ENCODE assay signal across 9 cellular contexts in genomic region chr2:193695367-193695766, GRCh38.
DNase-seq lines count a peak whose midpoint lies in the region; ATAC-seq and TF ChIP-seq lines count a peak whose summit lies in the region.
"Had no signal": no experiment of that assay in that cellular context is flagged by ENCODE, and none has a peak within 500 bp of the region (broad histone marks: within the 10 kb centered on the region; RNA-seq: fewer than 3 reads in every experiment).

No MANE protein-coding gene starts in this region.

- peak; percentile 56 for ATAC-seq in HG02798 (IDR thresholded peaks at IDR 0.05; ENCODE audit: poor library complexity, unreplicated experiment)

- H3K27ac ChIP-seq in left ventricle myocardium inferior (replicated peaks), result no peak overlapping the region
- H3K27ac ChIP-seq: SK-N-MC had no signal

- H3K27me3 ChIP-seq in left ventricle myocardium inferior (ENCODE audit: low read depth), result no peaks in the 10 kb centered on the region

- intact Hi-C loops in posterior cingulate gyrus (cut with DNase I), result no loop called here
- intact Hi-C loops in left ventricle myocardium inferior (cut with micrococcal nuclease), result no loop called here

- H3K9me3 ChIP-seq in left ventricle myocardium inferior (replicated peaks), result no peaks in the 10 kb centered on the region

- no peaks in the 10 kb centered on the region for H3K36me3 ChIP-seq in left ventricle myocardium inferior

- DNase-seq in NCI-H510A (lab: John Stamatoyannopoulos, UW), result peak; percentile 16
- DNase-seq in fibroblast of gingiva (ENCODE audit: low read depth), result peak; percentile 2
- no peak for DNase-seq in posterior cingulate gyrus
- DNase-seq in activated CD8-positive, alpha-beta memory T cell treated with anti-CD3 and anti-CD28 coated beads for 24 hours, result no peak
- no peak for DNase-seq in activated T-cell treated with anti-CD3 and anti-CD28 coated beads, Interleukin-2, amount 50 U/mL, for 1 hour
- no peak for DNase-seq in left ventricle myocardium inferior

- peak; percentile 32; the same call in 1 of the 3 replicates for TF ChIP-seq CTCF in GM12872 (IDR thresholded peaks at IDR 0.05; ENCODE audit: insufficient read depth, low read depth, low read length)
- no peak for TF ChIP-seq CTCF in left ventricle myocardium inferior (IDR thresholded peaks at IDR 0.05; ENCODE audit: borderline replicate concordance)

- no peaks in the 10 kb centered on the region for H3K4me1 ChIP-seq in left ventricle myocardium inferior

- H3K4me3 ChIP-seq in left ventricle myocardium inferior, result no peak overlapping the region
- H3K4me3 ChIP-seq: SK-N-MC had no signal

Comparison
In these comparisons a context has a peak if more than half of its experiments do, and no peak if none do; other contexts are left out.
1. DNase-seq: peak in NCI-H510A (single experiment) and fibroblast of gingiva (single experiment); none in posterior cingulate gyrus (0 of 10), activated CD8-positive, alpha-beta memory T cell treated with anti-CD3 and anti-CD28 coated beads for 24 hours (single experiment), activated T-cell treated with anti-CD3 and anti-CD28 coated beads, Interleukin-2, amount 50 U/mL, for 1 hour (single experiment) and left ventricle myocardium inferior (single experiment).